In genomic region chr13:25002311-25002710, GRCh38 we compare ENCODE assay signal across 7 cellular contexts.
DNase-seq lines count a peak whose midpoint lies in the region; ATAC-seq and TF ChIP-seq lines count a peak whose summit lies in the region.
"Not testable (repeated sequence)": the region's sequence is repeated elsewhere in the genome, so short reads cannot be mapped to it uniquely, and the experiment has no call there.

No MANE protein-coding gene starts in this region.

- not testable (repeated sequence) for H3K79me1 ChIP-seq in neuronal stem cell (ENCODE audit: low read depth, low read length)

- H2AK5ac ChIP-seq in neuronal stem cell (ENCODE audit: low read depth, low read length), result not testable (repeated sequence)

- not testable (repeated sequence) for H3K36me3 Mint-ChIP-seq in Caco-2 (ENCODE audit: insufficient read depth, unreplicated experiment); HFFc6 (ENCODE audit: low read depth)

- H4K91ac ChIP-seq in neuronal stem cell (ENCODE audit: low read depth, low read length, poor library complexity), result not testable (repeated sequence)

- in situ Hi-C loops in Panc1 (cut with HindIII; ENCODE audit: low pct_unique_long_range_greater_than_20kb, low sequenced_read_pairs), result not testable (repeated sequence)

- peak overlapping the region; percentile 58 for H3K4me3 Mint-ChIP-seq in Caco-2 (ENCODE audit: unreplicated experiment)
- peak overlapping the region; percentile 63 for H3K4me3 Mint-ChIP-seq in HFFc6

- H3K27ac Mint-ChIP-seq in Caco-2 (ENCODE audit: unreplicated experiment), result peak overlapping the region; percentile 65
- not testable (repeated sequence) for H3K27ac Mint-ChIP-seq in HFFc6

- peak overlapping the region; percentile 37 for H2AFZ ChIP-seq in neuronal stem cell (ENCODE audit: low read length)

- ATAC-seq in Panc1, result peak; percentile 86

- peak; percentile 66 to 73 for DNase-seq in Caco-2
- DNase-seq in HFFc6; Panc1 (ENCODE audit: low read depth, low spot score); neuronal stem cell (ENCODE audit: low spot score): not testable (repeated sequence)
- peak; percentile 81 for DNase-seq in adipocyte (ENCODE audit: low read depth)
- peak; percentile 49 for DNase-seq in epithelial cell of esophagus (ENCODE audit: low read depth)
- DNase-seq in iris pigment epithelial cell (ENCODE audit: low read depth), result peak; percentile 41

- H2BK120ac ChIP-seq in neuronal stem cell (ENCODE audit: low read depth, low read length), result not testable (repeated sequence)

- BruUV-seq in Caco-2 (replicated peaks; lab: Mats Ljungman, UMichigan); Panc1 (replicated peaks; lab: Mats Ljungman, UMichigan): not testable (repeated sequence)

- not testable (repeated sequence) for H3K9me3 Mint-ChIP-seq in Caco-2 (ENCODE audit: unreplicated experiment); HFFc6

- not testable (repeated sequence) for H3K4ac ChIP-seq in neuronal stem cell (ENCODE audit: low read length)

- not testable (repeated sequence) for H3K27ac ChIP-seq in Panc1 (ENCODE audit: low read length); neuronal stem cell (replicated peaks; ENCODE audit: low read length)

- H2BK5ac ChIP-seq in neuronal stem cell (ENCODE audit: low read length), result not testable (repeated sequence)

- peaks cover 14% of the 10 kb centered on the region for H3K4me1 Mint-ChIP-seq in Caco-2 (ENCODE audit: low read depth, unreplicated experiment)
- H3K4me1 Mint-ChIP-seq in HFFc6 (ENCODE audit: low read depth), result peaks cover 16% of the 10 kb centered on the region

- H3K4me2 ChIP-seq in neuronal stem cell (ENCODE audit: insufficient read depth, low read length, poor library complexity, severe bottlenecking), result not testable (repeated sequence)

- H3K9me3 ChIP-seq in Caco-2; Panc1 (ENCODE audit: control insufficient read depth, insufficient read depth, low read depth, low read length); adipocyte (ENCODE audit: control insufficient read depth, low read length); neuronal stem cell (replicated peaks in 1 of 2; ENCODE audit: control insufficient read depth in 2 of 2, insufficient read depth in 1 of 2, low read depth in 1 of 2, low read length in 2 of 2): not testable (repeated sequence)

- H3K23ac ChIP-seq in neuronal stem cell (ENCODE audit: low read depth, low read length, poor library complexity), result not testable (repeated sequence)

- H3K18ac ChIP-seq in neuronal stem cell (ENCODE audit: low read length), result not testable (repeated sequence)

- intact Hi-C loops in Caco-2 (cut with micrococcal nuclease; ENCODE audit: unreplicated experiment); Panc1 (cut with micrococcal nuclease; ENCODE audit: unreplicated experiment): not testable (repeated sequence)

- WGBS in neuronal stem cell (ENCODE audit: extremely low coverage in 2 of 2, insufficient read length in 2 of 2, insufficient replicate concordance in 1 of 2), 2 donors, result no CpG with 5 or more reads among the region's 14 CpGs

- not testable (repeated sequence) for H2BK12ac ChIP-seq in neuronal stem cell (ENCODE audit: low read length)

- H3K9ac ChIP-seq in adipocyte (ENCODE audit: low read length); neuronal stem cell (ENCODE audit: low read depth, low read length, poor library complexity): not testable (repeated sequence)

- H3K27me3 Mint-ChIP-seq in Caco-2 (ENCODE audit: insufficient read depth, unreplicated experiment); HFFc6 (ENCODE audit: insufficient read depth): not testable (repeated sequence)

- H3K27me3 ChIP-seq in Caco-2 (replicated peaks; ENCODE audit: control insufficient read depth, insufficient read depth, low read length); Panc1 (ENCODE audit: control insufficient read depth, insufficient read depth, low read length); adipocyte (replicated peaks; ENCODE audit: control insufficient read depth, insufficient read depth, low read length); neuronal stem cell (ENCODE audit: control insufficient read depth in 3 of 3, insufficient read depth in 3 of 3, low read depth in 1 of 3, low read length in 3 of 3): not testable (repeated sequence)

- not testable (repeated sequence) for H4K8ac ChIP-seq in neuronal stem cell (ENCODE audit: low read depth, low read length)

- H3K4me3 ChIP-seq in Caco-2 (ENCODE audit: low read depth, low read length); Panc1 (ENCODE audit: low read depth in 2 of 2, low read length in 2 of 2); epithelial cell of esophagus (ENCODE audit: low read length); neuronal stem cell (ENCODE audit: low read length in 2 of 2): not testable (repeated sequence)
- peak overlapping the region; percentile 8 for H3K4me3 ChIP-seq in adipocyte (ENCODE audit: low read length)

- TF ChIP-seq CTCF in Caco-2 (IDR thresholded peaks at IDR 0.05; ENCODE audit: insufficient read depth in 1 of 2, low read depth in 1 of 2, low read length in 1 of 2, severe bottlenecking in 1 of 2, unreplicated experiment in 1 of 2) (peak; percentile 11 to 35), Panc1 (IDR thresholded peaks at IDR 0.05) (peak; percentile 41), epithelial cell of esophagus (IDR thresholded peaks at IDR 0.05; ENCODE audit: insufficient read depth, low read depth, low read length, missing control alignments) (peak; percentile 20)
- not testable (repeated sequence) for TF ChIP-seq CTCF in HFFc6 (IDR thresholded peaks at IDR 0.05)

- CTCF ChIA-PET in Caco-2 (lab: Charles Lee) (interaction anchor here (0.7 to 0.9 kb wide), 3 partner anchors 33 to 112 kb away, joined by 3 read pairs; no protein-coding TSS in a partner anchor), Panc1 (lab: Charles Lee) (interaction anchor here (0.8 to 1.2 kb wide), 2 partner anchors 15 to 35 kb away, joined by 3 to 6 read pairs; no protein-coding TSS in a partner anchor)

- not testable (repeated sequence) for H3K14ac ChIP-seq in neuronal stem cell (ENCODE audit: low read length)

- POLR2A ChIA-PET in Caco-2 (lab: Charles Lee); Panc1 (lab: Charles Lee): not testable (repeated sequence)

- H3K4me1 ChIP-seq in Caco-2; Panc1 (ENCODE audit: control insufficient read depth, insufficient read depth, low read length); adipocyte (ENCODE audit: control insufficient read depth, insufficient read depth, low read length); neuronal stem cell (ENCODE audit: control insufficient read depth in 2 of 2, insufficient read depth in 1 of 2, low read depth in 1 of 2, low read length in 2 of 2): not testable (repeated sequence)

- H3K36me3 ChIP-seq in Caco-2 (ENCODE audit: control insufficient read depth, insufficient read depth, low read length); Panc1 (ENCODE audit: control insufficient read depth, insufficient read depth, low read length); adipocyte (ENCODE audit: control insufficient read depth, insufficient read depth, low read length, severe bottlenecking); neuronal stem cell (replicated peaks in 1 of 2; ENCODE audit: control insufficient read depth in 2 of 2, insufficient read depth in 2 of 2, low read length in 2 of 2): not testable (repeated sequence)

- not testable (repeated sequence) for H2BK15ac ChIP-seq in neuronal stem cell (ENCODE audit: low read length)
